In genomic region chr18:48445540-48445939, GRCh38 we compare ENCODE assay signal across 8 cellular contexts. TPM values are rescaled to one million over a fixed set of nuclear protein-coding genes. Genes with fewer than 3 reads are reported as not detected.
DNase-seq lines count a peak whose midpoint lies in the region; ATAC-seq and TF ChIP-seq lines count a peak whose summit lies in the region.

No MANE protein-coding gene starts in this region.

- H3K36me3 ChIP-seq in MG63 (no peaks in the 10 kb centered on the region), upper lobe of left lung (no peaks in the 10 kb centered on the region)

- H3K27ac ChIP-seq in RWPE1 (no peak overlapping the region), upper lobe of left lung (no peak overlapping the region)

- CTCF ChIA-PET in RWPE1 (lab: Yijun Ruan, JAX): interaction anchor here (0.5 to 3.0 kb wide), 14 partner anchors 9 to 592 kb away, joined by 3 to 15 read pairs (median 4); no protein-coding TSS in a partner anchor

- POLR2A ChIA-PET in RWPE1 (lab: Yijun Ruan, JAX; ENCODE audit: low non-redundant PET): no interaction called here

- H3K4me1 ChIP-seq in upper lobe of left lung: peaks cover 8 to 21% (median 9%) of the 10 kb centered on the region in 4 donors

- TF ChIP-seq EP300 in upper lobe of left lung (IDR thresholded peaks at IDR 0.05): no peak

- DNase-seq in CD1c-positive myeloid dendritic cell (ENCODE audit: extremely low spot score): peak; percentile 88
- peak; percentile 51 for DNase-seq in MG63
- peak; percentile 30 for DNase-seq in RWPE1 (ENCODE audit: low spot score)
- DNase-seq in activated T-helper 1 cell treated with anti-CD3 and anti-CD28 coated beads, Interleukin-2, amount 50 U/mL, for 16 hours (ENCODE audit: low read depth in 1 of 2, low spot score in 1 of 2): peak; percentile 42 to 44
- peak; percentile 46 for DNase-seq in germinal center (ENCODE audit: low spot score)
- DNase-seq in pons (ENCODE audit: low spot score): peak; percentile 73
- DNase-seq in upper lobe of left lung: peak in 1 of 2 donors; percentile 79

- no peaks in the 10 kb centered on the region for H3K27me3 ChIP-seq in MG63
- no peaks in the 10 kb centered on the region for H3K27me3 ChIP-seq in upper lobe of left lung

- no peak for TF ChIP-seq POLR2A in upper lobe of left lung (IDR thresholded peaks at IDR 0.05)

- peak; percentile 75 for TF ChIP-seq CTCF in RWPE1 (conservative IDR thresholded peaks at IDR 0.05; ENCODE audit: low read depth)
- peak; percentile 81 to 88 (median 86) for TF ChIP-seq CTCF in upper lobe of left lung (IDR thresholded peaks at IDR 0.05)

- ATAC-seq in GM19452 (IDR thresholded peaks at IDR 0.05; ENCODE audit: unreplicated experiment) (peak; percentile 72), upper lobe of left lung (ENCODE audit: low FRiP score in 2 of 2) (peak; percentile 89 to 90)

- H3K9me3 ChIP-seq in MG63 (no peaks in the 10 kb centered on the region), upper lobe of left lung (no peaks in the 10 kb centered on the region)

- H3K4me3 ChIP-seq in MG63: no peak overlapping the region
- H3K4me3 ChIP-seq in upper lobe of left lung: no peak overlapping the region

- 88 to 96% methylated on average over 3 of the region's 3 CpGs for WGBS in upper lobe of left lung, 2 donors

RNA-seq across cellular contexts. Expression of gene ZBTB7C, which starts 36.4 kb away (rescaled TPM):
- 0.10 TPM in 2 replicates for total RNA-seq in MG63 (2014; rRNA removed; shearing (Covaris generic); ENCODE audit: low replicate concordance)
- total RNA-seq in upper lobe of left lung: 10 to 100 TPM in 5 of 6 donors, 1 to 10 TPM in 1; 6.1 to 18.1 (median 12.2) TPM
